ENCODE assay signal across 19 cellular contexts in the genomic region with DNA sequence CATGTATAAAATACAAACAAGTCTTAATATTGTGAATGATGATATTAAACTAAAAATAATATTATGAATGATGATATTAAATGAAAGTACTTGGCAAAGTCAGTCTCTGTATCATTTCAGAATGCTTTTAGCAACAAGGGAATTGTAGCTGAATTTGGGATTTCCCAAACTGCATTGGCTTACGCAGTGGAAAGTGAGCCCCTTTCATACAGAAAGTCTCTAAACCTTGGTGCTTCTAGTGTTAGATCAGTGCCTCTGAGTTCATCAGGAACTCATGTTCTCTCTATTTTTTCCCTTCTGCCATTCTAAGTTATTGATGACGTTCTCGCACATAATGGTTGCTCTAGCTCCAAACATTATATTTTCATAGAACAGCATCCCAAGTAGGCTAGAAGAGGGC.
DNase-seq lines count a peak whose midpoint lies in the region; ATAC-seq, FAIRE-seq and TF ChIP-seq lines count a peak whose summit lies in the region.
"Had no signal": no experiment of that assay in that cellular context is flagged by ENCODE, and none has a peak within 500 bp of the region (broad histone marks: within the 10 kb centered on the region; RNA-seq: fewer than 3 reads in every experiment).

No MANE protein-coding gene starts in this region.

- H3K9me3 ChIP-seq in SK-N-MC (ENCODE audit: low read depth, low read length) = no peaks in the 10 kb centered on the region

- H3K4me3 ChIP-seq in SK-N-MC = no peak overlapping the region
- H3K4me3 ChIP-seq: GM23248 had no signal

- no peak overlapping the region for H3K27ac Mint-ChIP-seq in natural killer cell treated with Interleukin-12 subunit alpha and Interleukin-12 subunit beta and Interleukin-15 and Interleukin-18, amount 100 ng/mL, for 72 hours
- H3K27ac Mint-ChIP-seq: CD4-positive, alpha-beta memory T cell; H9 had no signal

- FAIRE-seq in H54 (lab: Jason Lieb, UNC) (peak; percentile 90), islet of Langerhans (lab: Jason Lieb, UNC) (peak; percentile 41)
- FAIRE-seq: GM12892, H1 had no signal

- no peaks in the 10 kb centered on the region for H3K36me3 ChIP-seq in SK-N-MC (ENCODE audit: insufficient read depth, low read length)

- H3K27ac ChIP-seq in SK-N-MC = peak overlapping the region; percentile 81
- H3K27ac ChIP-seq in caudate nucleus (ENCODE audit: low read depth, low read length) = no peak overlapping the region
- H3K27ac ChIP-seq: GM23248 had no signal

- ATAC-seq in natural killer cell treated with Interleukin-12 subunit alpha and Interleukin-12 subunit beta and Interleukin-15 and Interleukin-18, amount 100 ng/mL, for 72 hours = no peak
- ATAC-seq: HCT116 had no signal

- H3K4me3 Mint-ChIP-seq in natural killer cell treated with Interleukin-12 subunit alpha and Interleukin-12 subunit beta and Interleukin-15 and Interleukin-18, amount 100 ng/mL, for 72 hours = no peak overlapping the region
- H3K4me3 Mint-ChIP-seq: CD4-positive, alpha-beta memory T cell; H9 had no signal

- H3K36me3 Mint-ChIP-seq in natural killer cell treated with Interleukin-12 subunit alpha and Interleukin-12 subunit beta and Interleukin-15 and Interleukin-18, amount 100 ng/mL, for 72 hours = no peaks in the 10 kb centered on the region
- H3K36me3 Mint-ChIP-seq: CD4-positive, alpha-beta memory T cell had no signal

- TF ChIP-seq POLR2A in H54 (IDR thresholded peaks at IDR 0.05; ENCODE audit: low read depth, low read length) = no peak

- H3K9ac ChIP-seq in SK-N-MC (ENCODE audit: insufficient read length) = no peak overlapping the region
- H3K9ac ChIP-seq: GM23248 had no signal

- no peaks in the 10 kb centered on the region for H3K4me1 Mint-ChIP-seq in natural killer cell treated with Interleukin-12 subunit alpha and Interleukin-12 subunit beta and Interleukin-15 and Interleukin-18, amount 100 ng/mL, for 72 hours (ENCODE audit: low read depth in 2 of 2)
- H3K4me1 Mint-ChIP-seq: CD4-positive, alpha-beta memory T cell had no signal

- no peak for DNase-seq in H54 (ENCODE audit: insufficient read length, low spot score)
- no peak for DNase-seq in SK-N-MC (ENCODE audit: low read depth, low spot score)
- DNase-seq in GM03348 (ENCODE audit: low spot score) = no peak
- DNase-seq in caudate nucleus (lab: John Stamatoyannopoulos, UW) = no peak
- no peak for DNase-seq in NCI-H2081 treated with DMSO at 0.1 percent for 48 hours (lab: John Stamatoyannopoulos, UW)
- no peak for DNase-seq in natural killer cell treated with Interleukin-12 subunit alpha and Interleukin-12 subunit beta and Interleukin-15 and Interleukin-18, amount 100 ng/mL, for 72 hours (ENCODE audit: low spot score)
- DNase-seq: C1 segment of cervical spinal cord; Calu3; CD4-positive, alpha-beta memory T cell; COR-L47; DMS153; EL; GDM1; GM23248; H9 had no signal

- H3K27me3 Mint-ChIP-seq in natural killer cell treated with Interleukin-12 subunit alpha and Interleukin-12 subunit beta and Interleukin-15 and Interleukin-18, amount 100 ng/mL, for 72 hours = peaks cover 4 to 13% of the 10 kb centered on the region in 2 donors

- H3K9me3 Mint-ChIP-seq in natural killer cell treated with Interleukin-12 subunit alpha and Interleukin-12 subunit beta and Interleukin-15 and Interleukin-18, amount 100 ng/mL, for 72 hours = no peaks in the 10 kb centered on the region
- H3K9me3 Mint-ChIP-seq: CD4-positive, alpha-beta memory T cell; H9 had no signal
